Comparison of ENCODE assay signal across 12 cellular contexts in the genomic region with DNA sequence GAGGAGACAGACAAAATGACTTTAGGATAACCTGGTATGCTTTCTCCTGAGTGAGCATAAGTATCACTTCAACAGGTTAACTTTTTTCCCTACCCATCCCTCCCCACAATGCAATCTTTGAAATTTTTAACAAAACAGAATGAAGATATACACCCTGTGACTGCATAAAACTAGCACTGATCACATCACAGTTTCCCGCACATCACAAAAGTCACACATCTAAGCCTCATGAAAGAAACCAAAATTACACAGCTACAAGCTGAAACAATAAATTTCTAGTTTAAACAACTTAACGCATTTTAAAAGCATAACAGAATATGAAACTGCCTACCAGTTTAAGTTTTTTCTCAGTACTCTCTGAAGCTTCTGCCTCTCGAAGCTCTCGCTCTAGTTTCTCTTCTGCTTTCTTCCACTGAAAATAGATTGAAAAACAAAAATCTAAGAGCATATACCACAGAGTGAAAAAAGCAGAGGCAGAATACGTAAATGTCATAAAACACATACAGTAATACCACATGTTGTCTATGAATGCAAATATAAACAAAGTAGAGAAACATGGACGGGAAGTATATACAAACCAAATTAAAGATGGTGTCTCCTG. TPM values are rescaled to one million over a fixed set of nuclear protein-coding genes. Genes with fewer than 3 reads are reported as not detected.
DNase-seq lines count a peak whose midpoint lies in the region; ATAC-seq, FAIRE-seq and TF ChIP-seq lines count a peak whose summit lies in the region.
"Had no signal": no experiment of that assay in that cellular context is flagged by ENCODE, and none has a peak within 500 bp of the region (broad histone marks: within the 10 kb centered on the region; RNA-seq: fewer than 3 reads in every experiment).

No MANE protein-coding gene starts in this region.

- no peaks in the 10 kb centered on the region for H3K4me1 ChIP-seq in smooth muscle cell (ENCODE audit: low read depth)
- H3K4me1 ChIP-seq: breast epithelium, lower lobe of right lung had no signal

- FAIRE-seq in H54 (lab: Jason Lieb, UNC): peak; percentile 53

- H3K4me3 ChIP-seq in smooth muscle cell (no peak overlapping the region), coronary artery (no peak overlapping the region)
- H3K4me3 ChIP-seq: breast epithelium, lower lobe of right lung had no signal

- TF ChIP-seq CTCF in smooth muscle cell (IDR thresholded peaks at IDR 0.05; ENCODE audit: borderline replicate concordance, insufficient read depth, poor library complexity, severe bottlenecking): no peak
- TF ChIP-seq CTCF in coronary artery (IDR thresholded peaks at IDR 0.05): no peak

- 95% methylated on average over 6 of the region's 6 CpGs for WGBS in smooth muscle cell (ENCODE audit: low lambda C conversion rate)

- ATAC-seq in GM19025 (IDR thresholded peaks at IDR 0.05; ENCODE audit: low read depth, unreplicated experiment): peak; percentile 98
- peak; percentile 99 for ATAC-seq in HG03378 (IDR thresholded peaks at IDR 0.05; ENCODE audit: unreplicated experiment)
- ATAC-seq: lower lobe of right lung had no signal

- H3K27ac ChIP-seq in smooth muscle cell (ENCODE audit: low read depth) (peak overlapping the region; percentile 7), coronary artery (no peak overlapping the region)
- H3K27ac ChIP-seq: breast epithelium, lower lobe of right lung had no signal

- H3K27me3 ChIP-seq in smooth muscle cell (ENCODE audit: low read depth): no peaks in the 10 kb centered on the region
- H3K27me3 ChIP-seq: breast epithelium had no signal

- H3K36me3 ChIP-seq in smooth muscle cell (ENCODE audit: low read depth): peaks cover 24% of the 10 kb centered on the region

- no peak overlapping the region for H3K9ac ChIP-seq in smooth muscle cell (ENCODE audit: low read depth)
- H3K9ac ChIP-seq: SK-N-SH had no signal

- H3F3A ChIP-seq in smooth muscle cell (ENCODE audit: low read depth): no peaks in the 10 kb centered on the region

- H3K79me2 ChIP-seq in smooth muscle cell (ENCODE audit: low read depth): no peaks in the 10 kb centered on the region

- H2AFZ ChIP-seq in smooth muscle cell (ENCODE audit: low read depth): no peak overlapping the region

- H3K4me2 ChIP-seq in smooth muscle cell: no peak overlapping the region
- H3K4me2 ChIP-seq: SK-N-SH had no signal

- TF ChIP-seq POLR2A in H54 (IDR thresholded peaks at IDR 0.05; ENCODE audit: low read depth, low read length): no peak

- no peaks in the 10 kb centered on the region for H3K9me3 ChIP-seq in smooth muscle cell (replicated peaks; ENCODE audit: low read depth)
- H3K9me3 ChIP-seq: breast epithelium, lower lobe of right lung, SK-N-SH had no signal

- H4K20me1 ChIP-seq in smooth muscle cell (ENCODE audit: low read depth): peaks cover 4% of the 10 kb centered on the region

- DNase-seq in H54 (ENCODE audit: insufficient read length, low spot score) (no peak), smooth muscle cell (lab: John Stamatoyannopoulos, UW; ENCODE audit: unreplicated experiment) (no peak), NCI-H128 (lab: John Stamatoyannopoulos, UW; ENCODE audit: unreplicated experiment) (no peak), coronary artery (ENCODE audit: low spot score) (no peak), dermis blood vessel endothelial cell (no peak)
- DNase-seq: activated T-cell treated with anti-CD3 and anti-CD28 coated beads, Interleukin-2, amount 50 U/mL, for 24 hours; lower lobe of right lung; NCI-H1930; SK-N-SH had no signal

RNA-seq across cellular contexts. Expression of a gene that starts 18.1 kb away (rescaled TPM):
- total RNA-seq in smooth muscle cell (21.6 and 27.3 TPM in 2 replicates), dermis blood vessel endothelial cell (30.8 and 32.9 TPM in 2 replicates)
- 8.7 and 8.8 TPM in 2 replicates for polyA plus RNA-seq in smooth muscle cell

RNA-seq across cellular contexts. Expression of a gene that starts 57.7 kb away (rescaled TPM):
- total RNA-seq in smooth muscle cell (9.4 and 11.2 TPM in 2 replicates), dermis blood vessel endothelial cell (20.5 and 28.4 TPM in 2 replicates)
- 3.8 and 5.2 TPM in 2 replicates for polyA plus RNA-seq in smooth muscle cell
